ENCODE assay signal across 18 cellular contexts in genomic region chr11:102383839-102384238, GRCh38. TPM values are rescaled to one million over a fixed set of nuclear protein-coding genes. Genes with fewer than 3 reads are reported as not detected.
DNase-seq lines count a peak whose midpoint lies in the region; ATAC-seq and TF ChIP-seq lines count a peak whose summit lies in the region.
"Had no signal": no experiment of that assay in that cellular context is flagged by ENCODE, and none has a peak within 500 bp of the region (broad histone marks: within the 10 kb centered on the region; RNA-seq: fewer than 3 reads in every experiment).

No MANE protein-coding gene starts in this region.

- no peak for TF ChIP-seq POLR2A in gastrocnemius medialis (IDR thresholded peaks at IDR 0.05)

- H3K4me1 ChIP-seq in HUES48 (ENCODE audit: control insufficient read depth, insufficient read depth, low read length) (0 out of 2 replicates have a peak, but pooled peaks cover 6% of the 10 kb centered on the region), right atrium auricular region (peaks cover 0 to 24% of the 10 kb centered on the region in 2 donors), gastrocnemius medialis (no peaks in the 10 kb centered on the region), GM23248 (ENCODE audit: insufficient read depth) (no peaks in the 10 kb centered on the region)

- H4K20me1 ChIP-seq in GM23248 (ENCODE audit: insufficient read depth) = no peaks in the 10 kb centered on the region

- no peak overlapping the region for H3K4me3 Mint-ChIP-seq in central memory CD8-positive, alpha-beta T cell
- H3K4me3 Mint-ChIP-seq in stimulated activated naive CD8-positive, alpha-beta T cell treated with anti-CD3 and anti-CD28 coated beads, Interleukin-15, amount 100 ng/mL, for 72 hours = no peak overlapping the region
- no peak overlapping the region for H3K4me3 Mint-ChIP-seq in activated CD4-positive, alpha-beta memory T cell treated with anti-CD3 and anti-CD28 coated beads for 36 hours
- H3K4me3 Mint-ChIP-seq: B cell; CD4-positive, alpha-beta T cell had no signal

- H3K79me2 ChIP-seq in GM23248 (ENCODE audit: insufficient read depth) = peaks cover 53% of the 10 kb centered on the region

- H3K4me3 ChIP-seq in HUES48 (ENCODE audit: low read depth, low read length) (no peak overlapping the region), right atrium auricular region (no peak overlapping the region), gastrocnemius medialis (no peak overlapping the region), GM23248 (no peak overlapping the region)
- H3K4me3 ChIP-seq: MG63 had no signal

- ATAC-seq in central memory CD8-positive, alpha-beta T cell (replicated peaks; ENCODE audit: extremely low read depth, poor library complexity, severe bottlenecking) = no peak
- ATAC-seq in gastrocnemius medialis = peak in 1 of 2 donors; percentile 30
- ATAC-seq in stimulated activated naive CD8-positive, alpha-beta T cell treated with anti-CD3 and anti-CD28 coated beads, Interleukin-15, amount 100 ng/mL, for 72 hours = no peak
- ATAC-seq: PC-3 had no signal

- 97 to 99% methylated on average over 3 of the region's 3 CpGs for WGBS in GM23248 (ENCODE audit: low coverage in 1 of 2, low lambda C conversion rate in 2 of 2, missing lambda C conversion rate in 2 of 2), 2 experiments

- peaks cover 44% of the 10 kb centered on the region; the same call in 1 of the 2 replicates for H3F3A ChIP-seq in GM23248 (ENCODE audit: insufficient read depth)

- CTCF ChIA-PET in activated CD4-positive, alpha-beta memory T cell treated with anti-CD3 and anti-CD28 coated beads for 36 hours (lab: Charles Lee) = interaction anchor here (1.2 to 2.2 kb wide), 2 partner anchors 112 to 229 kb away, joined by 4 to 5 read pairs; no protein-coding TSS in a partner anchor

- H3K27ac ChIP-seq in HUES48 (ENCODE audit: low read depth, low read length) (peak overlapping the region; percentile 59), right atrium auricular region (peak overlapping the region; percentile 51 to 56), gastrocnemius medialis (peak overlapping the region in 3 of 4 donors; percentile 19 to 28 (median 27)), GM23248 (no peak overlapping the region)

- no peak for TF ChIP-seq CTCF in right atrium auricular region (IDR thresholded peaks at IDR 0.05)
- TF ChIP-seq CTCF in gastrocnemius medialis (IDR thresholded peaks at IDR 0.05 in 4 of 5, conservative IDR thresholded peaks at IDR 0.05 in 1 of 5) = no peak

- no peaks in the 10 kb centered on the region for H3K9me2 ChIP-seq in GM23248 (ENCODE audit: insufficient read depth)

- H3K9me3 ChIP-seq in HUES48 (ENCODE audit: control insufficient read depth, insufficient read depth, low read length) = no peaks in the 10 kb centered on the region
- no peaks in the 10 kb centered on the region for H3K9me3 ChIP-seq in right atrium auricular region
- no peaks in the 10 kb centered on the region for H3K9me3 ChIP-seq in gastrocnemius medialis
- no peaks in the 10 kb centered on the region for H3K9me3 ChIP-seq in GM23248 (ENCODE audit: low read depth)
- H3K9me3 ChIP-seq: MG63 had no signal

- H3K4me1 Mint-ChIP-seq in central memory CD8-positive, alpha-beta T cell = no peaks in the 10 kb centered on the region
- peaks cover 34% of the 10 kb centered on the region for H3K4me1 Mint-ChIP-seq in stimulated activated naive CD8-positive, alpha-beta T cell treated with anti-CD3 and anti-CD28 coated beads, Interleukin-15, amount 100 ng/mL, for 72 hours
- peaks cover 15% of the 10 kb centered on the region for H3K4me1 Mint-ChIP-seq in activated CD4-positive, alpha-beta memory T cell treated with anti-CD3 and anti-CD28 coated beads for 36 hours (ENCODE audit: low read depth)
- H3K4me1 Mint-ChIP-seq: B cell had no signal

- DNase-seq in central memory CD8-positive, alpha-beta T cell (ENCODE audit: low spot score in 2 of 2) = no peak
- DNase-seq in right atrium auricular region (ENCODE audit: low spot score) (no peak), gastrocnemius medialis (no peak), NCI-H526 treated with DMSO at 0.1 percent for 48 hours (lab: John Stamatoyannopoulos, UW) (no peak), GM23248 (no peak)
- DNase-seq in stimulated activated naive CD8-positive, alpha-beta T cell treated with anti-CD3 and anti-CD28 coated beads, Interleukin-15, amount 100 ng/mL, for 72 hours = no peak
- no peak for DNase-seq in activated CD4-positive, alpha-beta memory T cell treated with anti-CD3 and anti-CD28 coated beads for 36 hours
- DNase-seq: CD4-positive, alpha-beta T cell; DND-41; GF-D8; KBM-7; MG63; NCI-H1092 treated with DMSO at 0.1 percent for 48 hours; NCI-H1694 treated with DMSO at 0.1 percent for 48 hours; NCI-H345; PC-3 had no signal

- no peaks in the 10 kb centered on the region for H3K27me3 Mint-ChIP-seq in central memory CD8-positive, alpha-beta T cell
- H3K27me3 Mint-ChIP-seq in stimulated activated naive CD8-positive, alpha-beta T cell treated with anti-CD3 and anti-CD28 coated beads, Interleukin-15, amount 100 ng/mL, for 72 hours = no peaks in the 10 kb centered on the region
- H3K27me3 Mint-ChIP-seq in activated CD4-positive, alpha-beta memory T cell treated with anti-CD3 and anti-CD28 coated beads for 36 hours = no peaks in the 10 kb centered on the region
- H3K27me3 Mint-ChIP-seq: B cell; CD4-positive, alpha-beta T cell had no signal

- intact Hi-C loops in gastrocnemius medialis (cut with DNase I; ENCODE audit: low total_unique reads) = no loop called here
- intact Hi-C loops in activated CD4-positive, alpha-beta memory T cell treated with anti-CD3 and anti-CD28 coated beads for 36 hours (cut with micrococcal nuclease) = no loop called here

- H3K9ac ChIP-seq in HUES48 (ENCODE audit: low read depth, low read length) (no peak overlapping the region), GM23248 (no peak overlapping the region)

- H3K9me3 Mint-ChIP-seq in central memory CD8-positive, alpha-beta T cell = no peaks in the 10 kb centered on the region
- H3K9me3 Mint-ChIP-seq in stimulated activated naive CD8-positive, alpha-beta T cell treated with anti-CD3 and anti-CD28 coated beads, Interleukin-15, amount 100 ng/mL, for 72 hours = peaks cover 5 to 9% of the 10 kb centered on the region in 2 donors
- H3K9me3 Mint-ChIP-seq in activated CD4-positive, alpha-beta memory T cell treated with anti-CD3 and anti-CD28 coated beads for 36 hours = no peaks in the 10 kb centered on the region
- H3K9me3 Mint-ChIP-seq: CD4-positive, alpha-beta T cell had no signal

- peaks cover 34% of the 10 kb centered on the region for H3K36me3 Mint-ChIP-seq in central memory CD8-positive, alpha-beta T cell (ENCODE audit: insufficient read depth)
- H3K36me3 Mint-ChIP-seq in activated CD4-positive, alpha-beta memory T cell treated with anti-CD3 and anti-CD28 coated beads for 36 hours = peaks cover 37% of the 10 kb centered on the region

- H3K36me3 ChIP-seq in HUES48 (ENCODE audit: control insufficient read depth, insufficient read depth, low read length) = peaks cover 13% of the 10 kb centered on the region
- peaks cover 42% of the 10 kb centered on the region for H3K36me3 ChIP-seq in right atrium auricular region
- peaks cover 0 to 67% of the 10 kb centered on the region in 2 donors for H3K36me3 ChIP-seq in gastrocnemius medialis
- peaks cover 59% of the 10 kb centered on the region for H3K36me3 ChIP-seq in GM23248 (ENCODE audit: low read depth)

- in situ Hi-C loops in gastrocnemius medialis (cut with MboI; ENCODE audit: low sequenced_read_pairs in 4 of 4) (loop anchor here in 2 of 4 donors (10.0 to 25.0 kb wide), 2 partner anchors 103 to 111 kb away; no protein-coding TSS in a partner anchor), GM23248 (cut with MboI) (no loop called here)

- POLR2A ChIA-PET in activated CD4-positive, alpha-beta memory T cell treated with anti-CD3 and anti-CD28 coated beads for 36 hours (lab: Charles Lee) = interaction anchor here (1.0 kb wide), 1 partner anchor 34 kb away, joined by 3 read pairs; no protein-coding TSS in a partner anchor

- peak overlapping the region; percentile 20 for H3K27ac Mint-ChIP-seq in central memory CD8-positive, alpha-beta T cell (ENCODE audit: low read depth)
- no peak overlapping the region for H3K27ac Mint-ChIP-seq in stimulated activated naive CD8-positive, alpha-beta T cell treated with anti-CD3 and anti-CD28 coated beads, Interleukin-15, amount 100 ng/mL, for 72 hours
- no peak overlapping the region for H3K27ac Mint-ChIP-seq in activated CD4-positive, alpha-beta memory T cell treated with anti-CD3 and anti-CD28 coated beads for 36 hours
- H3K27ac Mint-ChIP-seq: B cell; CD4-positive, alpha-beta T cell had no signal

- no peak overlapping the region for H3K4me2 ChIP-seq in GM23248 (ENCODE audit: unreplicated experiment)

- H3K27me3 ChIP-seq in HUES48 (ENCODE audit: control insufficient read depth, insufficient read depth, low read length) = no peaks in the 10 kb centered on the region
- no peaks in the 10 kb centered on the region for H3K27me3 ChIP-seq in right atrium auricular region
- H3K27me3 ChIP-seq in gastrocnemius medialis = no peaks in the 10 kb centered on the region
- H3K27me3 ChIP-seq in GM23248 (replicated peaks; ENCODE audit: insufficient read depth) = no peaks in the 10 kb centered on the region
- H3K27me3 ChIP-seq: MG63 had no signal

- no peak overlapping the region for H2AFZ ChIP-seq in GM23248

RNA-seq across cellular contexts. Expression of gene BIRC2, which starts 36.8 kb away (rescaled TPM):
- total RNA-seq in right atrium auricular region = 10 to 100 TPM; 31.5 to 36.8 TPM
- 10 to 100 TPM; 30.7 to 60.3 (median 46.6) TPM for total RNA-seq in gastrocnemius medialis
- 73.7 and 104 TPM in 2 replicates for total RNA-seq in GM23248 (2014; rRNA removed; shearing (Covaris generic))
- polyA plus RNA-seq in GM23248 (2016; fragmentation: Nextera tagmentation; extraction: Ambion mirVana) = 60.7 and 63.2 TPM in 2 replicates
- total RNA-seq in activated CD4-positive, alpha-beta memory T cell treated with anti-CD3 and anti-CD28 coated beads for 36 hours = 10 to 100 TPM; 33.7 to 34.3 TPM
